20 cellular contexts compared by ENCODE assay signal in genomic region chr5:98064118-98064517, GRCh38.
"Had no signal": no experiment of that assay in that cellular context is flagged by ENCODE, and none has a peak within 500 bp of the region (broad histone marks: within the 10 kb centered on the region; RNA-seq: fewer than 3 reads in every experiment).

No MANE protein-coding gene starts in this region.

- H3K4me3 ChIP-seq: gastrocnemius medialis, hepatocyte, lung, mucosa of descending colon, pancreas, smooth muscle cell, tibial artery, upper lobe of left lung, uterus had no signal

- FAIRE-seq: endometrium, kidney, pancreas had no signal

- H3K27ac ChIP-seq: gastrocnemius medialis, hepatocyte, pancreas, tibial artery, upper lobe of left lung, uterus had no signal

- H2AFZ ChIP-seq: hepatocyte had no signal

- H3K27me3 ChIP-seq: gastrocnemius medialis, hepatocyte, pancreas, tibial artery, upper lobe of left lung, uterus had no signal

- H3K36me3 ChIP-seq: gastrocnemius medialis, pancreas, tibial artery, upper lobe of left lung, uterus had no signal

- H3K79me2 ChIP-seq: hepatocyte had no signal

- H3K4me1 ChIP-seq: gastrocnemius medialis, pancreas, tibial artery, upper lobe of left lung, uterus had no signal

- H3K9me3 ChIP-seq: gastrocnemius medialis, mucosa of descending colon, pancreas, tibial artery, upper lobe of left lung, uterus had no signal

- ATAC-seq: esophagus mucosa; gastrocnemius medialis; left colon; left ventricle myocardium superior; mucosa of descending colon; naive thymus-derived CD8-positive, alpha-beta T cell; pancreas; right cardiac atrium had no signal

- H3K4me2 ChIP-seq: hepatocyte, smooth muscle cell had no signal

- DNase-seq: effector memory CD4-positive, alpha-beta T cell; gastrocnemius medialis; glutamatergic neuron; kidney; left colon; left ventricle myocardium superior; mucosa of descending colon; naive thymus-derived CD8-positive, alpha-beta T cell; pancreas; right cardiac atrium; stimulated activated CD4-positive, alpha-beta T cell treated with anti-CD3 and anti-CD28 coated beads, Interleukin-2, amount 100 ng/mL, for 48 hours; stimulated activated naive CD4-positive, alpha-beta T cell treated with Interleukin-2 at 50 U/mL for 16 hours; tibial artery; upper lobe of left lung; uterus had no signal
